In genomic region chr10:46630816-46631215, GRCh38 we compare ENCODE assay signal across 1 cellular context. TPM values are rescaled to one million over a fixed set of nuclear protein-coding genes. Genes with fewer than 3 reads are reported as not detected.
"Had no signal": no experiment of that assay in that cellular context is flagged by ENCODE, and none has a peak within 500 bp of the region (broad histone marks: within the 10 kb centered on the region; RNA-seq: fewer than 3 reads in every experiment).

No MANE protein-coding gene starts in this region.

RNA-seq across cellular contexts. Expression of gene SYT15, which starts 51.9 kb away (rescaled TPM):
- total RNA-seq: HT-29 had no signal
